ENCODE assay signal across 2 cellular contexts in genomic region chr12:131018221-131018620, GRCh38.
TF ChIP-seq lines count a peak whose summit lies in the region.

No MANE protein-coding gene starts in this region.

TF ChIP-seq in HepG2, 621 proteins besides CTCF, POLR2A, EP300 and RAD21:
- TF ChIP-seq ZNF333 (CRISPR knock-in tag; IDR thresholded peaks at IDR 0.05; ENCODE audit: borderline replicate concordance): 0 out of 2 replicates have a peak, but pooled peaks have one; percentile 13
- TF ChIP-seq ZNF530 (CRISPR knock-in tag; IDR thresholded peaks at IDR 0.05; ENCODE audit: low read depth): no peak
- TF ChIP-seq KAT2B (IDR thresholded peaks at IDR 0.05; ENCODE audit: borderline replicate concordance, low read depth, low read length): no peak
- no peak for TF ChIP-seq KDM3A (CRISPR knock-in tag; IDR thresholded peaks at IDR 0.05; ENCODE audit: low read depth)

TF ChIP-seq in H1, 55 proteins besides CTCF, POLR2A, EP300 and RAD21:
- TF ChIP-seq RXRA (IDR thresholded peaks at IDR 0.05; ENCODE audit: insufficient read depth, low read depth, low read length) (no peak), NANOG (IDR thresholded peaks at IDR 0.05; ENCODE audit: insufficient read depth, low read depth, low read length, poor library complexity, severe bottlenecking) (no peak), USF2 (IDR thresholded peaks at IDR 0.05; ENCODE audit: low read length) (no peak), HDAC2 (IDR thresholded peaks at IDR 0.05; ENCODE audit: borderline replicate concordance in 1 of 2, low read depth in 2 of 2, low read length in 2 of 2) (no peak), CBX5 (IDR thresholded peaks at IDR 0.05; ENCODE audit: low read depth, low read length) (no peak), CREB1 (IDR thresholded peaks at IDR 0.05) (no peak), E2F6 (IDR thresholded peaks at IDR 0.05) (peak; percentile 70)
TF ChIP-seq in H1: peak in this region for 1.
